1 cellular context compared by ENCODE assay signal in genomic region chr3:143040264-143040879, GRCh38.
A peak's percentile ranks its signal among the peaks of the same experiment; 100 is the strongest.
TF ChIP-seq lines count a peak whose summit lies in the region.

No MANE protein-coding gene starts in this region.

TF ChIP-seq in GM12878, 131 proteins besides CTCF, POLR2A, EP300 and RAD21:
- no peak for TF ChIP-seq IKZF2 (IDR thresholded peaks at IDR 0.05)
- peak; percentile 31; the same call in 1 of the 2 replicates for TF ChIP-seq SMC3 (IDR thresholded peaks at IDR 0.05; ENCODE audit: borderline replicate concordance, low read length)
